In the genomic region with DNA sequence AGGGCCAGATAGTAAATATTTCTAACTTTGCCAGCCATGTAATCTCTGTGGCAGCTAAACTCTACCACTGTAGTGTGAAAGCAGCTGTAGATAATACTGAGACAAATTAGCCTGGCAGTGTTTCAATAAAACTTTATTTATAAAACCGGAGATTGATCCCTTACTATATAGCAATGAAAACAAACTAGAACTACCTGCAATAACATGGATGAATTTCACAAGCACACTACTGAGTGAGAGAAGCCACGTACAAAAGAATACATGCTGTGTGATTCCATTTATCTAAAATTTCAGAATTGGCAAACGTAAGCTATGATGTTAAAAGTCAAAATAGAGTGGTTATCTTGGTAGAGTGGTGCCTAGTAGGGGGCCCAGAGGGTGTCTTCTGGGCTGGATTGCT, we compare ENCODE assay signal across 15 cellular contexts.
DNase-seq lines count a peak whose midpoint lies in the region; ATAC-seq and TF ChIP-seq lines count a peak whose summit lies in the region.
"Had no signal": no experiment of that assay in that cellular context is flagged by ENCODE, and none has a peak within 500 bp of the region (broad histone marks: within the 10 kb centered on the region; RNA-seq: fewer than 3 reads in every experiment).

No MANE protein-coding gene starts in this region.

- peak overlapping the region; percentile 91 for H3K27ac ChIP-seq in left ventricle myocardium inferior (replicated peaks)
- peak overlapping the region; percentile 21 for H3K27ac ChIP-seq in epithelial cell of prostate
- H3K27ac ChIP-seq: thoracic aorta had no signal

- H3K4me1 ChIP-seq in left ventricle myocardium inferior = peaks cover 79% of the 10 kb centered on the region

- no peaks in the 10 kb centered on the region for H3K36me3 Mint-ChIP-seq in nephron (ENCODE audit: low read depth)
- peaks cover 6% of the 10 kb centered on the region for H3K36me3 Mint-ChIP-seq in activated CD8-positive, alpha-beta T cell treated with anti-CD3 and anti-CD28 coated beads, Interleukin-2, amount 10 ng/mL, durations not matched to agents 7 days and 5 days (ENCODE audit: low read depth)
- H3K36me3 Mint-ChIP-seq: natural killer cell treated with Interleukin-12 subunit alpha and Interleukin-12 subunit beta and Interleukin-15 and Interleukin-18, amount 100 ng/mL, for 72 hours had no signal

- POLR2A ChIA-PET in activated CD8-positive, alpha-beta T cell treated with anti-CD3 and anti-CD28 coated beads, Interleukin-2, amount 10 ng/mL, durations not matched to agents 7 days and 5 days (lab: Charles Lee) = no interaction called here

- DNase-seq in left ventricle myocardium inferior (no peak), left ventricle myocardium superior (no peak), epithelial cell of prostate (ENCODE audit: low read depth, low spot score) (no peak), NCI-H146 treated with DMSO at 0.1 percent for 48 hours (lab: John Stamatoyannopoulos, UW; ENCODE audit: unreplicated experiment) (no peak), C1 segment of cervical spinal cord (lab: John Stamatoyannopoulos, UW) (no peak)
- DNase-seq in activated CD8-positive, alpha-beta T cell treated with anti-CD3 and anti-CD28 coated beads, Interleukin-2, amount 10 ng/mL, durations not matched to agents 7 days and 5 days = no peak
- DNase-seq: activated CD8-positive, alpha-beta T cell treated with anti-CD3 and anti-CD28 coated beads for 36 hours; NCI-H1694 treated with DMSO at 0.1 percent for 48 hours; NCI-H524 treated with DMSO at 0.1 percent for 48 hours had no signal

- no peaks in the 10 kb centered on the region for H3K27me3 Mint-ChIP-seq in nephron (ENCODE audit: low read depth)
- no peaks in the 10 kb centered on the region for H3K27me3 Mint-ChIP-seq in activated CD8-positive, alpha-beta T cell treated with anti-CD3 and anti-CD28 coated beads, Interleukin-2, amount 10 ng/mL, durations not matched to agents 7 days and 5 days (ENCODE audit: low read depth)
- H3K27me3 Mint-ChIP-seq: activated CD8-positive, alpha-beta T cell treated with anti-CD3 and anti-CD28 coated beads for 36 hours; activated T-helper 17 cell treated with anti-CD3 and anti-CD28 coated beads, Interleukin-2, amount 50 U/mL, for 72 hours; dendritic cell treated with granulocyte-macrophage colony-stimulating factor and Interleukin-4, amounts not matched to agents 40 ng/mL and 50 ng/mL, for 4 days had no signal

- no peak for ATAC-seq in left ventricle myocardium superior
- no peak for ATAC-seq in activated CD8-positive, alpha-beta T cell treated with anti-CD3 and anti-CD28 coated beads, Interleukin-2, amount 10 ng/mL, durations not matched to agents 7 days and 5 days
- no peak for ATAC-seq in GM21526 (IDR thresholded peaks at IDR 0.05; ENCODE audit: low FRiP score, unreplicated experiment)
- ATAC-seq: activated CD8-positive, alpha-beta T cell treated with anti-CD3 and anti-CD28 coated beads for 36 hours; activated T-helper 17 cell treated with anti-CD3 and anti-CD28 coated beads, Interleukin-2, amount 50 U/mL, for 72 hours had no signal

- H3K9me3 ChIP-seq in left ventricle myocardium inferior (replicated peaks) = no peaks in the 10 kb centered on the region
- H3K9me3 ChIP-seq: thoracic aorta had no signal

- no peaks in the 10 kb centered on the region for H3K27me3 ChIP-seq in left ventricle myocardium inferior (ENCODE audit: low read depth)

- H3K4me1 Mint-ChIP-seq in nephron = peaks cover 53% of the 10 kb centered on the region
- H3K4me1 Mint-ChIP-seq in activated CD8-positive, alpha-beta T cell treated with anti-CD3 and anti-CD28 coated beads, Interleukin-2, amount 10 ng/mL, durations not matched to agents 7 days and 5 days (ENCODE audit: low read depth) = peaks cover 24% of the 10 kb centered on the region

- TF ChIP-seq CTCF in left ventricle myocardium inferior (IDR thresholded peaks at IDR 0.05; ENCODE audit: borderline replicate concordance) (no peak), nephron (IDR thresholded peaks at IDR 0.05; ENCODE audit: unreplicated experiment in 3 of 3) (no peak)

- no peaks in the 10 kb centered on the region for H3K36me3 ChIP-seq in left ventricle myocardium inferior
- H3K36me3 ChIP-seq: thoracic aorta had no signal

- H3K27ac Mint-ChIP-seq in nephron = peak overlapping the region in 2 of 3 experiments; percentile 11 to 58
- H3K27ac Mint-ChIP-seq in activated CD8-positive, alpha-beta T cell treated with anti-CD3 and anti-CD28 coated beads, Interleukin-2, amount 10 ng/mL, durations not matched to agents 7 days and 5 days = no peak overlapping the region
- H3K27ac Mint-ChIP-seq: activated CD8-positive, alpha-beta T cell treated with anti-CD3 and anti-CD28 coated beads for 36 hours; activated T-helper 17 cell treated with anti-CD3 and anti-CD28 coated beads, Interleukin-2, amount 50 U/mL, for 72 hours; natural killer cell treated with Interleukin-12 subunit alpha and Interleukin-12 subunit beta and Interleukin-15 and Interleukin-18, amount 100 ng/mL, for 72 hours had no signal

- CTCF ChIA-PET in activated CD8-positive, alpha-beta T cell treated with anti-CD3 and anti-CD28 coated beads, Interleukin-2, amount 10 ng/mL, durations not matched to agents 7 days and 5 days (lab: Charles Lee) = interaction anchor here (1.1 kb wide), 1 partner anchor 16 kb away, joined by 3 read pairs; no protein-coding TSS in a partner anchor

- H3K4me3 ChIP-seq in left ventricle myocardium inferior = peak overlapping the region; percentile 45

- no peak overlapping the region for H3K4me3 Mint-ChIP-seq in nephron
- no peak overlapping the region for H3K4me3 Mint-ChIP-seq in activated CD8-positive, alpha-beta T cell treated with anti-CD3 and anti-CD28 coated beads, Interleukin-2, amount 10 ng/mL, durations not matched to agents 7 days and 5 days
- H3K4me3 Mint-ChIP-seq: activated CD8-positive, alpha-beta T cell treated with anti-CD3 and anti-CD28 coated beads for 36 hours; activated T-helper 17 cell treated with anti-CD3 and anti-CD28 coated beads, Interleukin-2, amount 50 U/mL, for 72 hours; dendritic cell treated with granulocyte-macrophage colony-stimulating factor and Interleukin-4, amounts not matched to agents 40 ng/mL and 50 ng/mL, for 4 days; natural killer cell treated with Interleukin-12 subunit alpha and Interleukin-12 subunit beta and Interleukin-15 and Interleukin-18, amount 100 ng/mL, for 72 hours had no signal

- no peaks in the 10 kb centered on the region for H3K9me3 Mint-ChIP-seq in nephron
- H3K9me3 Mint-ChIP-seq in activated CD8-positive, alpha-beta T cell treated with anti-CD3 and anti-CD28 coated beads, Interleukin-2, amount 10 ng/mL, durations not matched to agents 7 days and 5 days (ENCODE audit: insufficient read depth) = no peaks in the 10 kb centered on the region
- H3K9me3 Mint-ChIP-seq: activated CD8-positive, alpha-beta T cell treated with anti-CD3 and anti-CD28 coated beads for 36 hours; activated T-helper 17 cell treated with anti-CD3 and anti-CD28 coated beads, Interleukin-2, amount 50 U/mL, for 72 hours; dendritic cell treated with granulocyte-macrophage colony-stimulating factor and Interleukin-4, amounts not matched to agents 40 ng/mL and 50 ng/mL, for 4 days; natural killer cell treated with Interleukin-12 subunit alpha and Interleukin-12 subunit beta and Interleukin-15 and Interleukin-18, amount 100 ng/mL, for 72 hours had no signal

- intact Hi-C loops in left ventricle myocardium inferior (cut with micrococcal nuclease) (no loop called here), left ventricle myocardium superior (cut with micrococcal nuclease) (no loop called here)
